In genomic region chr2:149586898-149587219, GRCh38 we compare ENCODE assay signal across 8 cellular contexts. TPM values are rescaled to one million over a fixed set of nuclear protein-coding genes. Genes with fewer than 3 reads are reported as not detected.
DNase-seq lines count a peak whose midpoint lies in the region; ATAC-seq and TF ChIP-seq lines count a peak whose summit lies in the region.

No MANE protein-coding gene starts in this region.

- CTCF ChIA-PET in CD4-positive, alpha-beta T cell (lab: Charles Lee) = interaction anchor here (1.0 to 1.8 kb wide), 4 partner anchors 11 to 1652 kb away, joined by 3 to 6 read pairs (median 4); no protein-coding TSS in a partner anchor
- CTCF ChIA-PET in OCI-LY7 (lab: Charles Lee; ENCODE audit: unreplicated experiment) (no interaction called here), GM10248 (lab: Yijun Ruan, JAX) (interaction anchor here (0.8 to 3.5 kb wide), 7 partner anchors 10 to 1652 kb away, joined by 3 to 15 read pairs (median 5); no protein-coding TSS in a partner anchor)

- no peaks in the 10 kb centered on the region for H3K9me2 ChIP-seq in OCI-LY7 (ENCODE audit: insufficient read depth, low read length)

- no peak overlapping the region for H3K14ac ChIP-seq in neuronal stem cell (ENCODE audit: low read length)

- H2BK5ac ChIP-seq in neuronal stem cell (ENCODE audit: low read length) = peak overlapping the region; percentile 93

- no peak overlapping the region for H4K8ac ChIP-seq in neuronal stem cell (ENCODE audit: low read depth, low read length)

- H3K4me1 Mint-ChIP-seq in CD4-positive, alpha-beta T cell (ENCODE audit: low read depth) = peaks cover 54% of the 10 kb centered on the region
- H3K4me1 Mint-ChIP-seq in endothelial cell (ENCODE audit: unreplicated experiment) = peaks cover 21% of the 10 kb centered on the region

- peak overlapping the region; percentile 97 for H3K18ac ChIP-seq in neuronal stem cell (ENCODE audit: low read length)

- no peak overlapping the region for H2BK12ac ChIP-seq in neuronal stem cell (ENCODE audit: low read length)

- H3K9ac ChIP-seq in neuronal stem cell (ENCODE audit: low read depth, low read length, poor library complexity) = peak overlapping the region; percentile 92

- peaks cover 2% of the 10 kb centered on the region for H3K79me1 ChIP-seq in neuronal stem cell (ENCODE audit: low read depth, low read length)

- peaks cover 47% of the 10 kb centered on the region for H3K36me3 Mint-ChIP-seq in CD4-positive, alpha-beta T cell (ENCODE audit: low read depth)
- H3K36me3 Mint-ChIP-seq in endothelial cell (ENCODE audit: low read depth, unreplicated experiment) = peaks cover 2% of the 10 kb centered on the region

- peak overlapping the region; percentile 83 for H2BK120ac ChIP-seq in neuronal stem cell (ENCODE audit: low read depth, low read length)

- POLR2A ChIA-PET in CD4-positive, alpha-beta T cell (lab: Charles Lee) = interaction anchor here (0.6 to 1.9 kb wide), 14 partner anchors 8 to 1823 kb away, joined by 3 to 29 read pairs (median 4); partner anchors contain the start of genes MBD5, NMI, ORC4 and RBM43
- POLR2A ChIA-PET in OCI-LY7 (lab: Charles Lee) (interaction anchor here (0.7 to 1.9 kb wide), 6 partner anchors 11 to 692 kb away, joined by 3 to 10 read pairs (median 4); no protein-coding TSS in a partner anchor), GM10248 (lab: Yijun Ruan, JAX) (no interaction called here)

- H2AFZ ChIP-seq in OCI-LY7 (ENCODE audit: low read length) (peak overlapping the region; percentile 96), neuronal stem cell (ENCODE audit: low read length) (peak overlapping the region; percentile 91)

- peak overlapping the region; percentile 98 for H3K27ac Mint-ChIP-seq in CD4-positive, alpha-beta T cell
- peak overlapping the region; percentile 99 for H3K27ac Mint-ChIP-seq in endothelial cell (ENCODE audit: unreplicated experiment)

- H3K36me3 ChIP-seq in OCI-LY7 (ENCODE audit: insufficient read depth, low read length) (peaks cover 41% of the 10 kb centered on the region), neuronal stem cell (replicated peaks in 1 of 2; ENCODE audit: control insufficient read depth in 2 of 2, insufficient read depth in 2 of 2, low read length in 2 of 2) (peaks cover 0 to 39% of the 10 kb centered on the region in 2 donors)

- H4K20me1 ChIP-seq in OCI-LY7 (ENCODE audit: insufficient read depth, low read length) = peaks cover 7% of the 10 kb centered on the region; the same call in 1 of the 2 replicates

- peaks cover 20% of the 10 kb centered on the region for H3K4me1 ChIP-seq in OCI-LY7 (ENCODE audit: insufficient read depth, low read length, poor library complexity, severe bottlenecking)
- peaks cover 3 to 6% of the 10 kb centered on the region in 2 donors for H3K4me1 ChIP-seq in neuronal stem cell (ENCODE audit: control insufficient read depth in 2 of 2, insufficient read depth in 1 of 2, low read depth in 1 of 2, low read length in 2 of 2)

- peak overlapping the region; percentile 89 for H3K27ac ChIP-seq in CD4-positive, alpha-beta T cell (ENCODE audit: low read depth, low read length)
- H3K27ac ChIP-seq in OCI-LY7 (ENCODE audit: low read depth, low read length, poor library complexity, severe bottlenecking) = peak overlapping the region; percentile 88
- H3K27ac ChIP-seq in neuronal stem cell (replicated peaks; ENCODE audit: low read length) = peak overlapping the region; percentile 97

- H3K27me3 ChIP-seq in CD4-positive, alpha-beta T cell (ENCODE audit: control insufficient read depth, insufficient read depth, low read length) = peaks cover 16% of the 10 kb centered on the region
- no peaks in the 10 kb centered on the region for H3K27me3 ChIP-seq in neuronal stem cell (ENCODE audit: control insufficient read depth in 3 of 3, insufficient read depth in 3 of 3, low read depth in 1 of 3, low read length in 3 of 3)

- peak overlapping the region; percentile 96 for H3K4me3 Mint-ChIP-seq in CD4-positive, alpha-beta T cell
- peak overlapping the region; percentile 98 for H3K4me3 Mint-ChIP-seq in endothelial cell (ENCODE audit: unreplicated experiment)

- DNase-seq in CD4-positive, alpha-beta T cell = no peak
- DNase-seq in OCI-LY7 (ENCODE audit: low spot score) (no peak), endothelial cell (ENCODE audit: low spot score) (no peak), neuronal stem cell (ENCODE audit: low spot score) (no peak), COR-L47 (lab: John Stamatoyannopoulos, UW) (no peak), hypothalamus (lab: John Stamatoyannopoulos, UW) (no peak), GM10248 (ENCODE audit: extremely low spot score) (no peak)

- H3K4ac ChIP-seq in neuronal stem cell (ENCODE audit: low read length) = no peak overlapping the region

- no TSS peak for BruUV-seq in OCI-LY7 (replicated peaks; lab: Mats Ljungman, UMichigan)

- ATAC-seq in CD4-positive, alpha-beta T cell (ENCODE audit: poor library complexity) = no peak
- ATAC-seq in activated CD4-positive, CD25-positive, alpha-beta regulatory T cell treated with anti-CD3 and anti-CD28 coated beads, Interleukin-2, amount 50 U/mL, for 24 hours = no peak

- no peaks in the 10 kb centered on the region for H3K9me3 ChIP-seq in CD4-positive, alpha-beta T cell (ENCODE audit: control insufficient read depth, low read length)
- H3K9me3 ChIP-seq in OCI-LY7 (ENCODE audit: low read length) (0 out of 2 replicates have a peak, but pooled peaks cover 4% of the 10 kb centered on the region), neuronal stem cell (replicated peaks in 1 of 2; ENCODE audit: control insufficient read depth in 2 of 2, insufficient read depth in 1 of 2, low read depth in 1 of 2, low read length in 2 of 2) (no peaks in the 10 kb centered on the region)

- H3K4me2 ChIP-seq in OCI-LY7 (ENCODE audit: low read length) (peak overlapping the region; percentile 83), neuronal stem cell (ENCODE audit: insufficient read depth, low read length, poor library complexity, severe bottlenecking) (peak overlapping the region; percentile 57)

- H3K79me2 ChIP-seq in OCI-LY7 (ENCODE audit: insufficient read depth, low read depth, low read length) = peaks cover 52% of the 10 kb centered on the region

- H4K91ac ChIP-seq in neuronal stem cell (ENCODE audit: low read depth, low read length, poor library complexity) = no peak overlapping the region

- peaks cover 20% of the 10 kb centered on the region for H3K27me3 Mint-ChIP-seq in CD4-positive, alpha-beta T cell
- H3K27me3 Mint-ChIP-seq in endothelial cell (ENCODE audit: unreplicated experiment) = peaks cover 7% of the 10 kb centered on the region

- no peak for TF ChIP-seq CTCF in CD4-positive, alpha-beta T cell (IDR thresholded peaks at IDR 0.05)
- no peak for TF ChIP-seq CTCF in OCI-LY7 (conservative IDR thresholded peaks at IDR 0.05; ENCODE audit: low read length)
- no peak for TF ChIP-seq CTCF in endothelial cell (IDR thresholded peaks at IDR 0.05; ENCODE audit: unreplicated experiment)
- no peak for TF ChIP-seq CTCF in GM10248 (IDR thresholded peaks at IDR 0.05; ENCODE audit: control extremely low read depth, extremely low read depth, low read depth, missing control alignments)

- H3K23ac ChIP-seq in neuronal stem cell (ENCODE audit: low read depth, low read length, poor library complexity) = peak overlapping the region; percentile 100

- H2AK5ac ChIP-seq in neuronal stem cell (ENCODE audit: low read depth, low read length) = no peak overlapping the region

- WGBS in neuronal stem cell (ENCODE audit: extremely low coverage in 2 of 2, insufficient read length in 2 of 2, insufficient replicate concordance in 1 of 2), 2 donors = no CpG with 5 or more reads among the region's 7 CpGs

- H3K4me3 ChIP-seq in OCI-LY7 (ENCODE audit: low read depth, low read length, poor library complexity, severe bottlenecking) (peak overlapping the region; percentile 94), neuronal stem cell (ENCODE audit: low read length in 2 of 2) (peak overlapping the region; percentile 88 to 90)

- intact Hi-C loops in CD4-positive, alpha-beta T cell (cut with DNase I, micrococcal nuclease) = loop anchor here (5.0 to 10.0 kb wide), 4 partner anchors 710 to 1742 kb away; partner anchors contain the start of genes ACVR2A (in 1 of the 2), KIF5C (in 1 of the 2), MBD5 (in 1 of the 2) and NMI (in 1 of the 2)
- intact Hi-C loops in OCI-LY7 (cut with micrococcal nuclease; ENCODE audit: unreplicated experiment) = loop anchor here (2.0 to 10.0 kb wide), 4 partner anchors 710 to 1828 kb away; partner anchors contain the start of genes EPC2, KIF5C, MBD5 and ORC4

- H3K9me3 Mint-ChIP-seq in CD4-positive, alpha-beta T cell = no peaks in the 10 kb centered on the region
- no peaks in the 10 kb centered on the region for H3K9me3 Mint-ChIP-seq in endothelial cell (ENCODE audit: unreplicated experiment)

- peak overlapping the region; percentile 49 for H2BK15ac ChIP-seq in neuronal stem cell (ENCODE audit: low read length)

RNA-seq across cellular contexts. Expression of gene MMADHC, which starts 0.7 kb away (rescaled TPM):
- total RNA-seq in CD4-positive, alpha-beta T cell = 10 to 100 TPM; 77.3 to 77.8 TPM
- 68.5 and 73.6 TPM in 2 replicates for total RNA-seq in OCI-LY7 (2014; rRNA removed; shearing (Covaris generic))
- total RNA-seq in OCI-LY7 (2022) (103 and 115 TPM in 2 replicates), endothelial cell (ENCODE audit: unreplicated experiment) (86.0 TPM)
- polyA plus RNA-seq in neuronal stem cell (2013, experiment 1 of 2) = 70.2 TPM
- polyA plus RNA-seq in neuronal stem cell (2013, experiment 2 of 2) = 68.6 TPM
